In genomic region chr5:75335952-75336624, GRCh38 we compare ENCODE assay signal across 8 cellular contexts. TPM values are rescaled to one million over a fixed set of nuclear protein-coding genes. Genes with fewer than 3 reads are reported as not detected.
DNase-seq lines count a peak whose midpoint lies in the region; ATAC-seq, FAIRE-seq and TF ChIP-seq lines count a peak whose summit lies in the region.

No MANE protein-coding gene starts in this region.

- ATAC-seq in lower lobe of right lung: peak; percentile 74

- H3K9ac ChIP-seq in HUES64 (ENCODE audit: low read depth, low read length): peak overlapping the region; percentile 79
- peak overlapping the region; percentile 41 to 91 for H3K9ac ChIP-seq in duodenal mucosa (ENCODE audit: low read depth in 1 of 2, low read length in 2 of 2)

- H3K27ac ChIP-seq in ACC112 (ENCODE audit: low read depth, low read length) (peak overlapping the region; percentile 59; the same call in 1 of the 2 replicates), HUES64 (ENCODE audit: low read depth, low read length) (peak overlapping the region; percentile 83), Peyer's patch (peak overlapping the region; percentile 87 to 94 (median 92)), duodenal mucosa (ENCODE audit: low read depth, low read length) (peak overlapping the region; percentile 80), lower lobe of right lung (peak overlapping the region; percentile 92), tibial artery (peak overlapping the region; percentile 87 to 88)

- intact Hi-C loops in lower lobe of right lung (cut with DNase I) (no loop called here), tibial artery (cut with DNase I; ENCODE audit: low total_unique reads) (loop anchor here (2.0 to 5.0 kb wide), 3 partner anchors 99 to 567 kb away; partner anchors contain the start of genes ANKRD31 and GCNT4)

- peak overlapping the region; percentile 71 for H2AFZ ChIP-seq in ACC112 (ENCODE audit: low read length, unreplicated experiment)

- no peak for DNase-seq in GM12892 (ENCODE audit: insufficient read length)
- peak in 1 of 3 donors; percentile 64 for DNase-seq in Peyer's patch
- no peak for DNase-seq in lower lobe of right lung
- DNase-seq in tibial artery: no peak
- DNase-seq in midbrain (lab: John Stamatoyannopoulos, UW): no peak

- H3K27me3 ChIP-seq in ACC112 (ENCODE audit: insufficient read depth, low read length): no peaks in the 10 kb centered on the region
- no peaks in the 10 kb centered on the region for H3K27me3 ChIP-seq in HUES64 (ENCODE audit: insufficient read depth, low read length)
- H3K27me3 ChIP-seq in Peyer's patch: no peaks in the 10 kb centered on the region
- H3K27me3 ChIP-seq in duodenal mucosa (ENCODE audit: control insufficient read depth in 1 of 2, insufficient read depth in 2 of 2, low read length in 2 of 2): no peaks in the 10 kb centered on the region
- no peaks in the 10 kb centered on the region for H3K27me3 ChIP-seq in lower lobe of right lung (ENCODE audit: low read depth)
- no peaks in the 10 kb centered on the region for H3K27me3 ChIP-seq in tibial artery

- peak overlapping the region; percentile 98 for H3K4me3 ChIP-seq in ACC112 (ENCODE audit: low read depth, low read length)
- peak overlapping the region; percentile 67 for H3K4me3 ChIP-seq in HUES64 (ENCODE audit: low read length)
- H3K4me3 ChIP-seq in Peyer's patch: peak overlapping the region; percentile 75 to 99 (median 93)
- H3K4me3 ChIP-seq in duodenal mucosa (ENCODE audit: low read depth in 1 of 2, low read length in 2 of 2): peak overlapping the region; percentile 71 to 76
- H3K4me3 ChIP-seq in lower lobe of right lung: peak overlapping the region; percentile 93
- peak overlapping the region; percentile 80 to 91 for H3K4me3 ChIP-seq in tibial artery

- H3K4me1 ChIP-seq in ACC112 (ENCODE audit: control insufficient read depth, insufficient read depth, low read length, unreplicated experiment): peaks cover 13% of the 10 kb centered on the region
- peaks cover 19% of the 10 kb centered on the region for H3K4me1 ChIP-seq in HUES64 (ENCODE audit: insufficient read depth, low read length)
- H3K4me1 ChIP-seq in Peyer's patch: peaks cover 0 to 20% (median 0%) of the 10 kb centered on the region in 4 donors
- H3K4me1 ChIP-seq in duodenal mucosa (ENCODE audit: control insufficient read depth in 1 of 2, insufficient read depth in 2 of 2, low read length in 2 of 2): peaks cover 24 to 30% of the 10 kb centered on the region in 2 donors
- peaks cover 17% of the 10 kb centered on the region for H3K4me1 ChIP-seq in lower lobe of right lung
- peaks cover 0 to 17% (median 6%) of the 10 kb centered on the region in 4 donors for H3K4me1 ChIP-seq in tibial artery

- TF ChIP-seq POLR2A in GM12892 (IDR thresholded peaks at IDR 0.05; ENCODE audit: low read depth, low read length) (no peak), Peyer's patch (IDR thresholded peaks at IDR 0.05) (no peak)

- H3K36me3 ChIP-seq in ACC112 (ENCODE audit: insufficient read depth, low read length) (no peaks in the 10 kb centered on the region), HUES64 (ENCODE audit: insufficient read depth, low read length) (peaks cover 15% of the 10 kb centered on the region), Peyer's patch (no peaks in the 10 kb centered on the region), duodenal mucosa (ENCODE audit: control insufficient read depth in 1 of 2, insufficient read depth in 2 of 2, low read length in 2 of 2) (no peaks in the 10 kb centered on the region), lower lobe of right lung (no peaks in the 10 kb centered on the region), tibial artery (no peaks in the 10 kb centered on the region)

- TF ChIP-seq CTCF in Peyer's patch (IDR thresholded peaks at IDR 0.05): peak in 5 of 6 experiments; percentile 7 to 77 (median 75)
- TF ChIP-seq CTCF in lower lobe of right lung (IDR thresholded peaks at IDR 0.05): peak; percentile 44
- peak in 1 of 2 experiments; percentile 29 for TF ChIP-seq CTCF in tibial artery (IDR thresholded peaks at IDR 0.05)

- WGBS in HUES64: 21% methylated on average over 13 of the region's 13 CpGs

- FAIRE-seq in GM12892 (lab: Jason Lieb, UNC): peak; percentile 33

- H3K9me3 ChIP-seq in HUES64 (ENCODE audit: insufficient read depth, low read depth, low read length) (no peaks in the 10 kb centered on the region), Peyer's patch (no peaks in the 10 kb centered on the region), duodenal mucosa (ENCODE audit: control insufficient read depth in 1 of 2, low read length in 2 of 2) (no peaks in the 10 kb centered on the region), lower lobe of right lung (no peaks in the 10 kb centered on the region), tibial artery (no peaks in the 10 kb centered on the region)

- H3K79me2 ChIP-seq in ACC112 (ENCODE audit: control insufficient read depth, insufficient read depth, low read length, unreplicated experiment): peaks cover 36% of the 10 kb centered on the region

RNA-seq across cellular contexts. Expression of gene HMGCR, which starts 0.9 kb away (rescaled TPM):
- 54.6 TPM for polyA plus RNA-seq in GM12892 (2012; ENCODE audit: missing spikeins)
- 171 TPM for polyA plus RNA-seq in HUES64 (2013, experiment 1 of 2)
- polyA plus RNA-seq in HUES64 (2013, experiment 2 of 2): 187 TPM
- 10 to 100 TPM; 15.7 to 87.1 (median 67.1) TPM for total RNA-seq in Peyer's patch
- total RNA-seq in lower lobe of right lung: 83.1 TPM
